Comparison of ENCODE assay signal across 28 cellular contexts in the genomic region with DNA sequence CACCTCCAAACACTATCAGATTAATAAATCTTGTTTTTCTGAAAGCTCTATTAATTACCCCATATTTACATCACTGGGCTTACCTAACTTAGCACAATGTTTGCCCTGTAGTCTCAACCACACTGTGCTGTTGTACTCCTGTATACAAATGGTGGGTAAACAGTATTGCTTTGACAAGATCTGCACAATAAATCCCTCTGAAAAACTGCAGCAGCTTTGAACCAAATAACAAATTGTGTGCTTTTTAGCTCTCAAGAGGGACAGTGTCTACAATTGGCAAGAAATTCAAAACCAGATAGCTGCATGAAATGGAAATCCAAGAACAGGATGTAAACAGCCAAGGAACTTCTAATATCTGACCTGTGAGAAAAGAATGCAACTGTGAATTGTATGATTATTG. TPM values are rescaled to one million over a fixed set of nuclear protein-coding genes. Genes with fewer than 3 reads are reported as not detected.
"Had no signal": no experiment of that assay in that cellular context is flagged by ENCODE, and none has a peak within 500 bp of the region (broad histone marks: within the 10 kb centered on the region; RNA-seq: fewer than 3 reads in every experiment).

No MANE protein-coding gene starts in this region.

- H3K27ac ChIP-seq: body of pancreas, cardiac muscle cell, foreskin keratinocyte, neutrophil, ovary, right lobe of liver, skin epidermis, testis, vagina had no signal

- H3K36me3 Mint-ChIP-seq: natural killer cell treated with Interleukin-12 subunit alpha and Interleukin-12 subunit beta and Interleukin-15 and Interleukin-18, amount 100 ng/mL, for 72 hours had no signal

- H3K4me1 Mint-ChIP-seq: activated B cell treated with CpG ODN at 0.5 μM for 24 hours; activated CD4-positive, alpha-beta memory T cell treated with anti-CD3 and anti-CD28 coated beads, Interleukin-2, amount 10 ng/mL, durations not matched to agents 7 days and 5 days; activated CD4-positive, alpha-beta T cell treated with anti-CD3 and anti-CD28 coated beads for 36 hours; activated naive CD8-positive, alpha-beta T cell treated with anti-CD3 and anti-CD28 coated beads, Interleukin-2, amount 50 U/mL, for 24 hours; stimulated activated naive CD8-positive, alpha-beta T cell treated with anti-CD3 and anti-CD28 coated beads, Interleukin-15, amount 100 ng/mL, for 72 hours; T-helper 17 cell had no signal

- H3K27me3 Mint-ChIP-seq: activated CD4-positive, alpha-beta memory T cell treated with anti-CD3 and anti-CD28 coated beads, Interleukin-2, amount 10 ng/mL, durations not matched to agents 7 days and 5 days; stimulated activated naive CD8-positive, alpha-beta T cell treated with anti-CD3 and anti-CD28 coated beads, Interleukin-15, amount 100 ng/mL, for 72 hours had no signal

- ATAC-seq: activated CD4-positive, alpha-beta T cell treated with anti-CD3 and anti-CD28 coated beads for 36 hours; activated naive CD8-positive, alpha-beta T cell treated with anti-CD3 and anti-CD28 coated beads, Interleukin-2, amount 50 U/mL, for 24 hours; body of pancreas; foreskin keratinocyte; left ventricle myocardium superior; natural killer cell treated with Interleukin-12 subunit alpha and Interleukin-12 subunit beta and Interleukin-15 and Interleukin-18, amount 100 ng/mL, for 72 hours; right lobe of liver; stimulated activated naive CD8-positive, alpha-beta T cell treated with anti-CD3 and anti-CD28 coated beads, Interleukin-15, amount 100 ng/mL, for 72 hours; T-helper 17 cell had no signal

- H3K27ac Mint-ChIP-seq: activated B cell treated with CpG ODN at 0.5 μM for 24 hours; activated CD4-positive, alpha-beta memory T cell treated with anti-CD3 and anti-CD28 coated beads, Interleukin-2, amount 10 ng/mL, durations not matched to agents 7 days and 5 days; activated CD4-positive, alpha-beta T cell treated with anti-CD3 and anti-CD28 coated beads for 36 hours; activated naive CD8-positive, alpha-beta T cell treated with anti-CD3 and anti-CD28 coated beads, Interleukin-2, amount 50 U/mL, for 24 hours; activated T-helper 1 cell treated with anti-CD3 and anti-CD28 coated beads, Interleukin-12 subunit alpha, Interleukin-12 subunit beta, Interleukin-2, Interleukin-4 antibody, amounts not matched to agents 30 ng/mL and 10 ng/mL and 1 ng/mL, durations not matched to agents 14 hours and 24 hours and 36 hours; dendritic cell treated with granulocyte-macrophage colony-stimulating factor and Interleukin-4, amounts not matched to agents 40 ng/mL and 50 ng/mL, for 4 days; natural killer cell treated with Interleukin-12 subunit alpha and Interleukin-12 subunit beta and Interleukin-15 and Interleukin-18, amount 100 ng/mL, for 72 hours; stimulated activated naive CD8-positive, alpha-beta T cell treated with anti-CD3 and anti-CD28 coated beads, Interleukin-15, amount 100 ng/mL, for 72 hours; T-helper 17 cell had no signal

- H3K4me3 Mint-ChIP-seq: activated B cell treated with CpG ODN at 0.5 μM for 24 hours; activated CD4-positive, alpha-beta memory T cell treated with anti-CD3 and anti-CD28 coated beads, Interleukin-2, amount 10 ng/mL, durations not matched to agents 7 days and 5 days; activated CD4-positive, alpha-beta T cell treated with anti-CD3 and anti-CD28 coated beads for 36 hours; activated naive CD8-positive, alpha-beta T cell treated with anti-CD3 and anti-CD28 coated beads, Interleukin-2, amount 50 U/mL, for 24 hours; activated T-helper 1 cell treated with anti-CD3 and anti-CD28 coated beads, Interleukin-12 subunit alpha, Interleukin-12 subunit beta, Interleukin-2, Interleukin-4 antibody, amounts not matched to agents 30 ng/mL and 10 ng/mL and 1 ng/mL, durations not matched to agents 14 hours and 24 hours and 36 hours; dendritic cell treated with granulocyte-macrophage colony-stimulating factor and Interleukin-4, amounts not matched to agents 40 ng/mL and 50 ng/mL, for 4 days; natural killer cell treated with Interleukin-12 subunit alpha and Interleukin-12 subunit beta and Interleukin-15 and Interleukin-18, amount 100 ng/mL, for 72 hours; stimulated activated naive CD8-positive, alpha-beta T cell treated with anti-CD3 and anti-CD28 coated beads, Interleukin-15, amount 100 ng/mL, for 72 hours; T-helper 17 cell had no signal

- DNase-seq: activated B cell treated with CpG ODN at 0.5 μM for 24 hours; activated CD4-positive, alpha-beta memory T cell treated with anti-CD3 and anti-CD28 coated beads, Interleukin-2, amount 10 ng/mL, durations not matched to agents 7 days and 5 days; activated CD4-positive, alpha-beta T cell treated with anti-CD3 and anti-CD28 coated beads for 36 hours; activated gamma-delta T cell; activated naive CD4-positive, alpha-beta T cell treated with anti-CD3 and anti-CD28 coated beads, Interleukin-2, amount 50 U/mL, for 16 hours; activated naive CD8-positive, alpha-beta T cell treated with anti-CD3 and anti-CD28 coated beads, Interleukin-2, amount 50 U/mL, for 24 hours; activated T-cell treated with anti-CD3 and anti-CD28 coated beads for 4 hours; body of pancreas; effector memory CD4-positive, alpha-beta T cell; foreskin keratinocyte; glutamatergic neuron; left ventricle myocardium superior; mammary epithelial cell; ovary; right lobe of liver; stimulated activated CD4-positive, alpha-beta T cell treated with anti-CD3 and anti-CD28 coated beads, Interleukin-1b, Interleukin-23, amount 100 ng/mL, for 48 hours; stimulated activated naive CD8-positive, alpha-beta T cell treated with anti-CD3 and anti-CD28 coated beads, Interleukin-15, amount 100 ng/mL, for 72 hours; T-helper 17 cell; testis; trophoblast cell had no signal

- H3K9me3 Mint-ChIP-seq: activated B cell treated with CpG ODN at 0.5 μM for 24 hours; activated CD4-positive, alpha-beta memory T cell treated with anti-CD3 and anti-CD28 coated beads, Interleukin-2, amount 10 ng/mL, durations not matched to agents 7 days and 5 days; activated naive CD8-positive, alpha-beta T cell treated with anti-CD3 and anti-CD28 coated beads, Interleukin-2, amount 50 U/mL, for 24 hours; activated T-helper 1 cell treated with anti-CD3 and anti-CD28 coated beads, Interleukin-12 subunit alpha, Interleukin-12 subunit beta, Interleukin-2, Interleukin-4 antibody, amounts not matched to agents 30 ng/mL and 10 ng/mL and 1 ng/mL, durations not matched to agents 14 hours and 24 hours and 36 hours; dendritic cell treated with granulocyte-macrophage colony-stimulating factor and Interleukin-4, amounts not matched to agents 40 ng/mL and 50 ng/mL, for 4 days; natural killer cell treated with Interleukin-12 subunit alpha and Interleukin-12 subunit beta and Interleukin-15 and Interleukin-18, amount 100 ng/mL, for 72 hours; stimulated activated naive CD8-positive, alpha-beta T cell treated with anti-CD3 and anti-CD28 coated beads, Interleukin-15, amount 100 ng/mL, for 72 hours had no signal

RNA-seq across cellular contexts. Expression of a gene that starts 10.4 kb away (rescaled TPM):
- total RNA-seq: activated B cell treated with CpG ODN at 0.5 μM for 24 hours; activated CD4-positive, alpha-beta memory T cell treated with anti-CD3 and anti-CD28 coated beads, Interleukin-2, amount 10 ng/mL, durations not matched to agents 7 days and 5 days; body of pancreas; natural killer cell treated with Interleukin-12 subunit alpha and Interleukin-12 subunit beta and Interleukin-15 and Interleukin-18, amount 100 ng/mL, for 72 hours; pulmonary artery endothelial cell; vagina had no signal
